Comparison of ENCODE assay signal across 26 cellular contexts in genomic region chr12:22615963-22616501, GRCh38.
"Had no signal": no experiment of that assay in that cellular context is flagged by ENCODE, and none has a peak within 500 bp of the region (broad histone marks: within the 10 kb centered on the region; RNA-seq: fewer than 3 reads in every experiment).

No MANE protein-coding gene starts in this region.

- H3K27me3 Mint-ChIP-seq: dendritic cell treated with granulocyte-macrophage colony-stimulating factor and Interleukin-4, amounts not matched to agents 40 ng/mL and 50 ng/mL, for 4 days; progenitor cell of endocrine pancreas had no signal

- H3K36me3 ChIP-seq: colonic mucosa, gastrocnemius medialis, neutrophil, right atrium auricular region, sigmoid colon, stomach, thyroid gland had no signal

- H3K4me1 Mint-ChIP-seq: memory B cell; mesothelial cell of epicardium; naive B cell; neural crest cell; stimulated activated effector memory CD8-positive, alpha-beta T cell treated with anti-CD3 and anti-CD28 coated beads, Interleukin-12 subunit alpha, Interleukin-12 subunit beta, amount 100 ng/mL, for 72 hours had no signal

- H3K9me3 ChIP-seq: colonic mucosa, gastrocnemius medialis, thyroid gland had no signal

- ATAC-seq: gastrocnemius medialis; left lobe of liver; mucosa of descending colon; natural killer cell treated with Interleukin-12 subunit alpha and Interleukin-12 subunit beta and Interleukin-15 and Interleukin-18, amount 100 ng/mL, for 72 hours; stimulated activated effector memory CD8-positive, alpha-beta T cell treated with anti-CD3 and anti-CD28 coated beads, Interleukin-12 subunit alpha, Interleukin-12 subunit beta, amount 100 ng/mL, for 72 hours had no signal

- H3K27ac Mint-ChIP-seq: dendritic cell treated with granulocyte-macrophage colony-stimulating factor and Interleukin-4, amounts not matched to agents 40 ng/mL and 50 ng/mL, for 4 days; memory B cell; mesothelial cell of epicardium; naive B cell; natural killer cell treated with Interleukin-12 subunit alpha and Interleukin-12 subunit beta and Interleukin-15 and Interleukin-18, amount 100 ng/mL, for 72 hours; progenitor cell of endocrine pancreas; stimulated activated effector memory CD8-positive, alpha-beta T cell treated with anti-CD3 and anti-CD28 coated beads, Interleukin-12 subunit alpha, Interleukin-12 subunit beta, amount 100 ng/mL, for 72 hours; type B pancreatic cell had no signal

- H3K4me3 ChIP-seq: colonic mucosa, gastrocnemius medialis, lung, mucosa of descending colon, right atrium auricular region, sigmoid colon, stomach, thyroid gland had no signal

- H3K4me1 ChIP-seq: colonic mucosa, gastrocnemius medialis, parathyroid adenoma, right atrium auricular region, sigmoid colon, stomach, thyroid gland had no signal

- DNase-seq: colonic mucosa; effector CD8-positive, alpha-beta T cell; foreskin fibroblast; gastrocnemius medialis; head of caudate nucleus; mucosa of descending colon; naive B cell; sigmoid colon; stimulated activated CD4-positive, alpha-beta T cell treated with anti-CD3 and anti-CD28 coated beads, Interleukin-2, amount 100 ng/mL, for 24 hours; stimulated activated CD4-positive, alpha-beta T cell treated with anti-CD3 and anti-CD28 coated beads, Interleukin-4, amount 100 ng/mL, for 24 hours; stimulated activated naive CD4-positive, alpha-beta T cell treated with Interleukin-2 at 50 U/mL for 16 hours; stomach; thyroid gland had no signal

- H3K27me3 ChIP-seq: colonic mucosa, gastrocnemius medialis, neutrophil, right atrium auricular region, sigmoid colon, stomach, thyroid gland had no signal

- H3K4me3 Mint-ChIP-seq: dendritic cell treated with granulocyte-macrophage colony-stimulating factor and Interleukin-4, amounts not matched to agents 40 ng/mL and 50 ng/mL, for 4 days; memory B cell; mesothelial cell of epicardium; naive B cell; natural killer cell treated with Interleukin-12 subunit alpha and Interleukin-12 subunit beta and Interleukin-15 and Interleukin-18, amount 100 ng/mL, for 72 hours; neural crest cell; stimulated activated effector memory CD8-positive, alpha-beta T cell treated with anti-CD3 and anti-CD28 coated beads, Interleukin-12 subunit alpha, Interleukin-12 subunit beta, amount 100 ng/mL, for 72 hours; type B pancreatic cell had no signal

- H3K36me3 Mint-ChIP-seq: stimulated activated effector memory CD8-positive, alpha-beta T cell treated with anti-CD3 and anti-CD28 coated beads, Interleukin-12 subunit alpha, Interleukin-12 subunit beta, amount 100 ng/mL, for 72 hours; type B pancreatic cell had no signal

- H3K27ac ChIP-seq: colonic mucosa, gastrocnemius medialis, neutrophil, parathyroid adenoma, right atrium auricular region, sigmoid colon, stomach, thyroid gland had no signal

- H3K9ac ChIP-seq: parathyroid adenoma had no signal
